Comparison of ENCODE assay signal across 9 cellular contexts in genomic region chr2:19989342-19989680, GRCh38. TPM values are rescaled to one million over a fixed set of nuclear protein-coding genes. Genes with fewer than 3 reads are reported as not detected.
A peak's percentile ranks its signal among the peaks of the same experiment; 100 is the strongest.
DNase-seq lines count a peak whose midpoint lies in the region; ATAC-seq, FAIRE-seq and TF ChIP-seq lines count a peak whose summit lies in the region.
"Had no signal": no experiment of that assay in that cellular context is flagged by ENCODE, and none has a peak within 500 bp of the region (broad histone marks: within the 10 kb centered on the region; RNA-seq: fewer than 3 reads in every experiment).

No MANE protein-coding gene starts in this region.

- WGBS in adrenal gland, 4 donors, result 3 to 7% (median 4%) methylated on average over 8 of the region's 8 CpGs
- 9% methylated on average over 8 of the region's 8 CpGs for WGBS in right lobe of liver (ENCODE audit: insufficient coverage, low coverage, low lambda C conversion rate, missing lambda C conversion rate)

- H3K4me1 ChIP-seq in adrenal gland (replicated peaks in 1 of 2) (peaks cover 6 to 17% of the 10 kb centered on the region in 2 donors), right lobe of liver (peaks cover 0 to 13% (median 0%) of the 10 kb centered on the region in 4 donors), tibial artery (peaks cover 0 to 15% (median 8%) of the 10 kb centered on the region in 4 donors)

- H3K36me3 ChIP-seq in adrenal gland (replicated peaks in 1 of 2) (no peaks in the 10 kb centered on the region), right lobe of liver (no peaks in the 10 kb centered on the region), tibial artery (no peaks in the 10 kb centered on the region)

- peaks cover 5% of the 10 kb centered on the region for H3K9me3 Mint-ChIP-seq in activated T-cell treated with anti-CD3 and anti-CD28 coated beads, Interleukin-2, amount 50 U/mL, for 4 hours

- H3K27ac ChIP-seq in adrenal gland, result peak overlapping the region in 3 of 5 donors; percentile 20 to 61 (median 29)
- H3K27ac ChIP-seq in right lobe of liver, result no peak overlapping the region
- H3K27ac ChIP-seq in tibial artery, result peak overlapping the region; percentile 65 to 71

- intact Hi-C loops in adrenal gland (cut with DNase I) (no loop called here), right lobe of liver (cut with DNase I) (no loop called here), tibial artery (cut with DNase I; ENCODE audit: low total_unique reads) (no loop called here)

- TF ChIP-seq POLR2A in adrenal gland (IDR thresholded peaks at IDR 0.05) (no peak), right lobe of liver (IDR thresholded peaks at IDR 0.05) (no peak)

- TF ChIP-seq CTCF in adrenal gland (IDR thresholded peaks at IDR 0.05), result no peak
- no peak for TF ChIP-seq CTCF in right lobe of liver (IDR thresholded peaks at IDR 0.05)
- TF ChIP-seq CTCF in tibial artery (IDR thresholded peaks at IDR 0.05), result no peak
- TF ChIP-seq CTCF in GM20000 (IDR thresholded peaks at IDR 0.05; ENCODE audit: extremely low read depth, missing control alignments), result no peak

- FAIRE-seq in urothelium cell line (lab: Jason Lieb, UNC), result no peak

- H3K36me3 Mint-ChIP-seq in activated T-cell treated with anti-CD3 and anti-CD28 coated beads, Interleukin-2, amount 50 U/mL, for 4 hours (ENCODE audit: insufficient read depth), result peaks cover 3% of the 10 kb centered on the region

- no peaks in the 10 kb centered on the region for H3K27me3 ChIP-seq in adrenal gland
- no peaks in the 10 kb centered on the region for H3K27me3 ChIP-seq in right lobe of liver
- H3K27me3 ChIP-seq in tibial artery, result no peaks in the 10 kb centered on the region

- H3K4me3 ChIP-seq in adrenal gland (peak overlapping the region in 3 of 4 donors; percentile 62 to 84 (median 75)), right lobe of liver (peak overlapping the region; percentile 71 to 88 (median 85)), tibial artery (peak overlapping the region; percentile 60 to 79)

- DNase-seq in activated T-cell treated with anti-CD3 and anti-CD28 coated beads, Interleukin-2, amount 50 U/mL, for 4 hours, result no peak
- no peak for DNase-seq in activated T-cell treated with anti-CD3 and anti-CD28 coated beads for 4 hours
- DNase-seq in adrenal gland, result no peak
- DNase-seq in right lobe of liver, result no peak
- no peak for DNase-seq in tibial artery
- DNase-seq in urothelium cell line (ENCODE audit: low spot score), result no peak
- no peak for DNase-seq in GM20000 (ENCODE audit: low spot score)
- DNase-seq: DND-41 had no signal

- peak overlapping the region; percentile 90 for H3K4me3 Mint-ChIP-seq in activated T-cell treated with anti-CD3 and anti-CD28 coated beads, Interleukin-2, amount 50 U/mL, for 4 hours

- ATAC-seq in activated T-cell treated with anti-CD3 and anti-CD28 coated beads, Interleukin-2, amount 50 U/mL, for 4 hours, result peak in 1 of 2 donors; percentile 11
- ATAC-seq in right lobe of liver (no peak), HG02610 (IDR thresholded peaks at IDR 0.05; ENCODE audit: unreplicated experiment) (no peak)

- no peaks in the 10 kb centered on the region for H3K9me3 ChIP-seq in adrenal gland (replicated peaks in 1 of 3)
- no peaks in the 10 kb centered on the region for H3K9me3 ChIP-seq in right lobe of liver
- H3K9me3 ChIP-seq in tibial artery, result no peaks in the 10 kb centered on the region

- peaks cover 16% of the 10 kb centered on the region for H3K27me3 Mint-ChIP-seq in activated T-cell treated with anti-CD3 and anti-CD28 coated beads, Interleukin-2, amount 50 U/mL, for 4 hours (ENCODE audit: low read depth)

- H3K4me1 Mint-ChIP-seq in activated T-cell treated with anti-CD3 and anti-CD28 coated beads, Interleukin-2, amount 50 U/mL, for 4 hours (ENCODE audit: low read depth), result peaks cover 21% of the 10 kb centered on the region

RNA-seq across cellular contexts. Expression of gene WDR35, which starts 0.6 kb away (rescaled TPM):
- total RNA-seq in activated T-cell treated with anti-CD3 and anti-CD28 coated beads, Interleukin-2, amount 50 U/mL, for 4 hours, result 10 to 100 TPM in 1 of 3 donors, 1 to 10 TPM in 2; 8.6 to 10.6 (median 9.0) TPM
- 10 to 100 TPM in 4 of 8 donors, 1 to 10 TPM in 4; 5.0 to 14.4 (median 9.9) TPM for total RNA-seq in adrenal gland
- 10 to 100 TPM in 1 of 3 donors, 1 to 10 TPM in 2; 3.7 to 12.1 (median 5.4) TPM for polyA plus RNA-seq in adrenal gland
- 1 to 10 TPM; 1.2 to 3.3 (median 2.5) TPM for total RNA-seq in right lobe of liver

RNA-seq across cellular contexts. Expression of gene MATN3, which starts 23.2 kb away (rescaled TPM):
- total RNA-seq in activated T-cell treated with anti-CD3 and anti-CD28 coated beads, Interleukin-2, amount 50 U/mL, for 4 hours, result not detected
- total RNA-seq in adrenal gland (1 to 10 TPM in 1 of 8 donors, under 1 TPM in 6, not detected in 1; 0.14 to 1.0 (median 0.72) TPM), right lobe of liver (not detected)
- under 1 TPM; 0.16 to 0.79 (median 0.77) TPM for polyA plus RNA-seq in adrenal gland

Comparison
In these comparisons a context has a peak if more than half of its experiments do, and no peak if none do; other contexts are left out.
1. H3K27ac ChIP-seq: peak in adrenal gland (3 of 5) and tibial artery (2 of 2); none in right lobe of liver (0 of 3).
2. Peak in every context shown above with its lines, with median percentiles within 50 percentile points of each other: H3K4me3 ChIP-seq.